In the genomic region with DNA sequence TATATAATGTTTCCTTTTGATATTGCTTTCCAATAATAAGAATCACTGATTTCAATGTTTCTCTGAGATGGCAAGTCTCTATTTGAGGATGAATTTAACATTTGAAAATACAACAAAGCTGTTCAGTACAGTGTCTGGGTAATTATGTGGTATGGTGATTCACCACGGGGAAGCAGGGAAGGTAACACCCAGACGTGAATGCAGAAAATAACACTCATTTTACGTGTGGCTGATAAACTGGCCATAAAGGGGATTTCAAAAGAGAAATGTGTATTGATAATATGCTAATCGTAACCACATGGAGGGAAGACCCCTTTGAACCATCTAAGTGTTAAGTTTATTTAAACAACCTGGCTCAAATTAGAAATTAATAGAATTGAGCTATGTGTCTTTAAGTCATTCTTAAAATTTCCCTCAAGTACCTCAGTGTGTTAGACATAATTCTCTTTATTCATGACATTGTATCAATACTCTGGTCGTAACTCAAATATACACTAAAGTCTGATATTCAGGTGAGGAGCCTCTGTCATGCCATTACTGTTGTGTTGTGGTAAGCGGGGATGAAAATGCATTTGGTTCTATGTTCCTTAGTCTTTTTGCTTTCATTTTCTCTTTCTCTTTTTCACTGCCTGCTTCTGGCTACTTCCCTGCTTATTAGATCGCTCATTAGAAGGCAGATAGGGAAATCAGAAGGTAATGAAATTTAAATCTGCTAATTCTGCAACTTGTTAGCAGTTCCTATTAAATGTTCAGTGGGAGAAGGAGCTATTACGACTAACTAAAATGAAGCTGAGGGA, we compare ENCODE assay signal across 9 cellular contexts.
A peak's percentile ranks its signal among the peaks of the same experiment; 100 is the strongest.
DNase-seq lines count a peak whose midpoint lies in the region; ATAC-seq and TF ChIP-seq lines count a peak whose summit lies in the region.
"Had no signal": no experiment of that assay in that cellular context is flagged by ENCODE, and none has a peak within 500 bp of the region (broad histone marks: within the 10 kb centered on the region; RNA-seq: fewer than 3 reads in every experiment).

No MANE protein-coding gene starts in this region.

- DNase-seq in ACHN: peak; percentile 48
- no peak for DNase-seq in epithelial cell of proximal tubule (ENCODE audit: low read depth)
- no peak for DNase-seq in inferior parietal cortex (ENCODE audit: extremely low spot score)
- DNase-seq in activated CD4-positive, alpha-beta T cell treated with anti-CD3 and anti-CD28 coated beads for 1 hour: no peak
- no peak for DNase-seq in activated CD4-positive, alpha-beta T cell treated with anti-CD3 and anti-CD28 coated beads, Interleukin-2, amount 50 U/mL, for 1 hour
- no peak for DNase-seq in head of caudate nucleus

- TF ChIP-seq CTCF in epithelial cell of proximal tubule (conservative IDR thresholded peaks at IDR 0.05; ENCODE audit: low read depth, low read length): no peak

- peak overlapping the region; percentile 33 for H3K4me3 ChIP-seq in epithelial cell of proximal tubule (ENCODE audit: low read depth, low read length)
- H3K4me3 ChIP-seq: K562 had no signal

- in situ Hi-C loops in ACHN (cut with HindIII; ENCODE audit: low pct_ligation_motif_present, low pct_unique_long_range_greater_than_20kb, low sequenced_read_pairs): no loop called here

- peak; percentile 42 for ATAC-seq in GM19438 (IDR thresholded peaks at IDR 0.05; ENCODE audit: low read depth, unreplicated experiment)
- peak; percentile 69 for ATAC-seq in HG03280 (IDR thresholded peaks at IDR 0.05; ENCODE audit: unreplicated experiment)
- ATAC-seq: K562 had no signal

- intact Hi-C loops in head of caudate nucleus (cut with DNase I): no loop called here
